In the genomic region with DNA sequence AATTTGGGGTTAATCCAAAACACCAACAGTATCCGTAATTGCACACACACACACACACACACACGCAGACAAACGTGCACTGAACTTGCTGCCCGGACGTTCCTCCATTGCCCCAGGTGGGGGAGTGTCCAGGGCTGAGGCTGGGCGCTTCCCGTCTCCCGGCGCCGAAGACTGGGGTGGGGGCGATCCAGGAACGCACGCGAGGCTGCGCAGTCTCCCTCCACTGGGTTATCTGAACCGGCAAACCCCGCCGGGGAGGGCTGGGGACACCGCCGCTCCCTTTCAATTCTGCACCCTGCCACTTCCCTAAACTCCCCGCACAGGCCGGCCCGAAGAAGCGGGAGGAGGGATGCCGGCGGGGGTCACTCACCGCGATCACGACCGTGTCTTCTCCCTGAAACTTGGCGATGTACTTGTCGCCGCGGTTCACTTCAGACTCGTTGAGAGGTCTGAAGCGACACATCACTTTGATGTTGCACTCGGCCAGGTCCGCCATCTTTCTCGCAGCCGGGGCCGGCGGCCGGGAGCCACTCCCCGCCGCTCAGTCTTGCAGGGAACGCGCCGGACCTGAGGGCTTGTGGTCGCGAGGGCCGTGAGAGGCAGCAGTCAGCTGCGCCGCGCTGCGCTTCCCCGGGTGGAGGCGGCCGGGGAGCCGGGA, we compare ENCODE assay signal across 8 cellular contexts. TPM values are rescaled to one million over a fixed set of nuclear protein-coding genes. Genes with fewer than 3 reads are reported as not detected.
DNase-seq lines count a peak whose midpoint lies in the region; ATAC-seq and TF ChIP-seq lines count a peak whose summit lies in the region.

No MANE protein-coding gene starts in this region.

- H3K27ac ChIP-seq in HUES64 (ENCODE audit: low read depth, low read length) (peak overlapping the region; percentile 92), urinary bladder (ENCODE audit: low read depth) (peak overlapping the region; percentile 99)

- H3K9me3 ChIP-seq in HUES64 (ENCODE audit: insufficient read depth, low read depth, low read length) (no peaks in the 10 kb centered on the region), adipocyte (ENCODE audit: control insufficient read depth, low read length) (no peaks in the 10 kb centered on the region)

- DNase-seq in ELF-1 (ENCODE audit: low read depth, low spot score) (peak; percentile 83), adipocyte (ENCODE audit: low read depth) (peak; percentile 81), left cardiac atrium (peak; percentile 72), posterior vena cava (ENCODE audit: low spot score) (peak; percentile 91)

- peak; percentile 46 for ATAC-seq in GM21515 (IDR thresholded peaks at IDR 0.05; ENCODE audit: unreplicated experiment)
- ATAC-seq in SK-N-SH treated with all-trans-retinoic acid at 6 μM for 48 hours: peak; percentile 77
- peak; percentile 78 to 86 for ATAC-seq in left cardiac atrium

- H3K27me3 ChIP-seq in HUES64 (ENCODE audit: insufficient read depth, low read length) (no peaks in the 10 kb centered on the region), adipocyte (replicated peaks; ENCODE audit: control insufficient read depth, insufficient read depth, low read length) (no peaks in the 10 kb centered on the region)

- under 1% methylated on average over 59 of the region's 59 CpGs for WGBS in HUES64
- under 1% methylated on average over 59 of the region's 59 CpGs for WGBS in urinary bladder

- peaks cover 34% of the 10 kb centered on the region for H3K4me1 ChIP-seq in HUES64 (ENCODE audit: insufficient read depth, low read length)
- H3K4me1 ChIP-seq in adipocyte (ENCODE audit: control insufficient read depth, insufficient read depth, low read length): peaks cover 35% of the 10 kb centered on the region
- no peaks in the 10 kb centered on the region for H3K4me1 ChIP-seq in urinary bladder (ENCODE audit: insufficient read depth)

- H3K36me3 ChIP-seq in HUES64 (ENCODE audit: insufficient read depth, low read length) (no peaks in the 10 kb centered on the region), adipocyte (ENCODE audit: control insufficient read depth, insufficient read depth, low read length, severe bottlenecking) (no peaks in the 10 kb centered on the region), urinary bladder (ENCODE audit: insufficient read depth) (no peaks in the 10 kb centered on the region)

- intact Hi-C loops in left cardiac atrium (cut with DNase I): loop anchor here in 1 of 2 donors (10.0 kb wide), 1 partner anchor 139 kb away; no protein-coding TSS in a partner anchor
- intact Hi-C loops in posterior vena cava (cut with DNase I): loop anchor here in 1 of 2 donors (10.0 kb wide), 1 partner anchor 129 kb away; no protein-coding TSS in a partner anchor

- H3K4me3 ChIP-seq in HUES64 (ENCODE audit: low read length): peak overlapping the region; percentile 85
- H3K4me3 ChIP-seq in adipocyte (ENCODE audit: low read length): peak overlapping the region; percentile 100
- H3K4me3 ChIP-seq in urinary bladder (ENCODE audit: low read depth, low read length): peak overlapping the region; percentile 89

- H3K9ac ChIP-seq in HUES64 (ENCODE audit: low read depth, low read length) (peak overlapping the region; percentile 97), adipocyte (ENCODE audit: low read length) (peak overlapping the region; percentile 99)

TF ChIP-seq in SK-N-SH treated with all-trans-retinoic acid at 6 μM for 48 hours, 23 proteins besides CTCF, POLR2A, EP300 and RAD21:
- TF ChIP-seq, protein P1, sequence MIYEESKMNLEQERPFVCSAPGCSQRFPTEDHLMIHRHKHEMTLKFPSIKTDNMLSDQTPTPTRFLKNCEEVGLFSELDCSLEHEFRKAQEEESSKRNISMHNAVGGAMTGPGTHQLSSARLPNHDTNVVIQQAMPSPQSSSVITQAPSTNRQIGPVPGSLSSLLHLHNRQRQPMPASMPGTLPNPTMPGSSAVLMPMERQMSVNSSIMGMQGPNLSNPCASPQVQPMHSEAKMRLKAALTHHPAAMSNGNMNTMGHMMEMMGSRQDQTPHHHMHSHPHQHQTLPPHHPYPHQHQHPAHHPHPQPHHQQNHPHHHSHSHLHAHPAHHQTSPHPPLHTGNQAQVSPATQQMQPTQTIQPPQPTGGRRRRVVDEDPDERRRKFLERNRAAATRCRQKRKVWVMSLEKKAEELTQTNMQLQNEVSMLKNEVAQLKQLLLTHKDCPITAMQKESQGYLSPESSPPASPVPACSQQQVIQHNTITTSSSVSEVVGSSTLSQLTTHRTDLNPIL (CRISPR knock-in tag; IDR thresholded peaks at IDR 0.05; ENCODE audit: low read depth): no peak
- TF ChIP-seq ZNF8 (CRISPR knock-in tag; IDR thresholded peaks at IDR 0.05) (0 out of 2 replicates have a peak, but pooled peaks have one; percentile 4), OSR1 (CRISPR knock-in tag; IDR thresholded peaks at IDR 0.05) (no peak), TOX (CRISPR knock-in tag; IDR thresholded peaks at IDR 0.05; ENCODE audit: borderline replicate concordance) (no peak)
- TF ChIP-seq, protein P2, sequence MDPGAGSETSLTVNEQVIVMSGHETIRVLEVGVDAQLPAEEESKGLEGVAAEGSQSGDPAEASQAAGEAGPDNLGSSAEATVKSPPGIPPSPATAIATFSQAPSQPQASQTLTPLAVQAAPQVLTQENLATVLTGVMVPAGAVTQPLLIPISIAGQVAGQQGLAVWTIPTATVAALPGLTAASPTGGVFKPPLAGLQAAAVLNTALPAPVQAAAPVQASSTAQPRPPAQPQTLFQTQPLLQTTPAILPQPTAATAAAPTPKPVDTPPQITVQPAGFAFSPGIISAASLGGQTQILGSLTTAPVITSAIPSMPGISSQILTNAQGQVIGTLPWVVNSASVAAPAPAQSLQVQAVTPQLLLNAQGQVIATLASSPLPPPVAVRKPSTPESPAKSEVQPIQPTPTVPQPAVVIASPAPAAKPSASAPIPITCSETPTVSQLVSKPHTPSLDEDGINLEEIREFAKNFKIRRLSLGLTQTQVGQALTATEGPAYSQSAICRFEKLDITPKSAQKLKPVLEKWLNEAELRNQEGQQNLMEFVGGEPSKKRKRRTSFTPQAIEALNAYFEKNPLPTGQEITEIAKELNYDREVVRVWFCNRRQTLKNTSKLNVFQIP (CRISPR knock-in tag; IDR thresholded peaks at IDR 0.05; ENCODE audit: borderline replicate concordance, low read depth): no peak
- TF ChIP-seq, protein P3, sequence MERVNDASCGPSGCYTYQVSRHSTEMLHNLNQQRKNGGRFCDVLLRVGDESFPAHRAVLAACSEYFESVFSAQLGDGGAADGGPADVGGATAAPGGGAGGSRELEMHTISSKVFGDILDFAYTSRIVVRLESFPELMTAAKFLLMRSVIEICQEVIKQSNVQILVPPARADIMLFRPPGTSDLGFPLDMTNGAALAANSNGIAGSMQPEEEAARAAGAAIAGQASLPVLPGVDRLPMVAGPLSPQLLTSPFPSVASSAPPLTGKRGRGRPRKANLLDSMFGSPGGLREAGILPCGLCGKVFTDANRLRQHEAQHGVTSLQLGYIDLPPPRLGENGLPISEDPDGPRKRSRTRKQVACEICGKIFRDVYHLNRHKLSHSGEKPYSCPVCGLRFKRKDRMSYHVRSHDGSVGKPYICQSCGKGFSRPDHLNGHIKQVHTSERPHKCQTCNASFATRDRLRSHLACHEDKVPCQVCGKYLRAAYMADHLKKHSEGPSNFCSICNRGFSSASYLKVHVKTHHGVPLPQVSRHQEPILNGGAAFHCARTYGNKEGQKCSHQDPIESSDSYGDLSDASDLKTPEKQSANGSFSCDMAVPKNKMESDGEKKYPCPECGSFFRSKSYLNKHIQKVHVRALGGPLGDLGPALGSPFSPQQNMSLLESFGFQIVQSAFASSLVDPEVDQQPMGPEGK (CRISPR knock-in tag; IDR thresholded peaks at IDR 0.05; ENCODE audit: borderline replicate concordance): 0 out of 2 replicates have a peak, but pooled peaks have one; percentile 31

RNA-seq across cellular contexts. Expression of a gene that starts 0.6 kb away (rescaled TPM):
- polyA plus RNA-seq in HUES64 (2013, experiment 1 of 2): 61.4 TPM
- 71.4 TPM for polyA plus RNA-seq in HUES64 (2013, experiment 2 of 2)
- total RNA-seq in left cardiac atrium: 100 to 1,000 TPM; 124 to 133 TPM
- 100 to 1,000 TPM; 171 to 225 TPM for total RNA-seq in posterior vena cava
- total RNA-seq in urinary bladder: 189 TPM
- polyA plus RNA-seq in urinary bladder: 92.6 TPM

Comparison
In these comparisons a context has a peak if more than half of its experiments do, and no peak if none do; other contexts are left out.
1. Peak in every context shown above with its lines: DNase-seq, ATAC-seq, H3K4me3 ChIP-seq and H3K27ac ChIP-seq.